Comparison of ENCODE assay signal across 15 cellular contexts in the genomic region with DNA sequence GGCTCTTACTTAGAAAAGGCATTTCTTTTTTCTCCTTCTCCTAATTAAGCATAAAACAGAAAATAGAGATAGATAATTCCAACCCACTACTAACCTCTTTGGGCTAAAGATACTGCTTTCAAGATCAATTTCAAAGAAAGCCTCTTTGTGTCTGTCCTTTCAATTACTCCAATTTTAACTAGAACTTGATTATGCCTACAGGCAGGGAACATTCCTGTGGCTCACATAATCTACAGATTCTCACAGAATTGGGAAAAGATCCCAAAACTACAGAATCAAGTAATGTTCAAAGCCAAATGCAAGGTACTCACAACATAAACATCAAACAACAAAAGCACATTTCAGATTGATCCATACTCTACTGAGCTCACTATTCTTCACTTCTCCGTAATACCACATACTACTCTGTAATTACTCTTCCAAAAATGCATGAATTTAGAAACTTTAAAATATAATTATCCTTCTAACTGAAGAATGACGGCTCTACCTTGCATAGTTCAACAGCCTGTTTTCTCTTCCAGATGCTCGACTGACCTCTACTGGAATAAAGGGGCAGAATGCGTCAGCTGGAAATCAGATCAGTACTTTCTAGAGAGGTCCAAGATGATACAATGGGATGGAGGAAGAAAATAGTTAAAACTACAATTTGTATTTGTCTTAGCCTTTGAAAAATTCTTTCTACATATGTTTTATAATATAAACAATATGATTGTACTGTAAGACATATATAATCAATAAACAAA. TPM values are rescaled to one million over a fixed set of nuclear protein-coding genes. Genes with fewer than 3 reads are reported as not detected.
DNase-seq lines count a peak whose midpoint lies in the region; ATAC-seq, FAIRE-seq and TF ChIP-seq lines count a peak whose summit lies in the region.
"Had no signal": no experiment of that assay in that cellular context is flagged by ENCODE, and none has a peak within 500 bp of the region (broad histone marks: within the 10 kb centered on the region; RNA-seq: fewer than 3 reads in every experiment).

No MANE protein-coding gene starts in this region.

- CTCF ChIA-PET in OCI-LY7 (lab: Charles Lee; ENCODE audit: unreplicated experiment) = no interaction called here
- CTCF ChIA-PET in activated CD4-positive, alpha-beta T cell treated with anti-CD3 and anti-CD28 coated beads, Interleukin-2, amount 10 ng/mL, durations not matched to agents 7 days and 5 days (lab: Charles Lee) = no interaction called here

- no peak overlapping the region for H3K4me3 Mint-ChIP-seq in activated CD4-positive, alpha-beta T cell treated with anti-CD3 and anti-CD28 coated beads, Interleukin-2, amount 10 ng/mL, durations not matched to agents 7 days and 5 days
- H3K4me3 Mint-ChIP-seq: activated naive CD8-positive, alpha-beta T cell; memory B cell; stimulated activated naive CD8-positive, alpha-beta T cell treated with anti-CD3 and anti-CD28 coated beads, Interleukin-15, Interleukin-2, amounts not matched to agents 100 ng/mL and 50 ng/mL, for 24 hours had no signal

- no peak overlapping the region for H3K4me2 ChIP-seq in OCI-LY7 (ENCODE audit: low read length)
- H3K4me2 ChIP-seq: BLaER1 treated with 17β-estradiol and CSF1 and Interleukin-3, amounts not matched to agents 10 nM and 100 nM had no signal

- FAIRE-seq in pancreas (lab: Jason Lieb, UNC) = peak; percentile 20

- H3K9me3 ChIP-seq in OCI-LY7 (ENCODE audit: low read length) (no peaks in the 10 kb centered on the region), pancreas (no peaks in the 10 kb centered on the region), suprapubic skin (no peaks in the 10 kb centered on the region)

- no peak overlapping the region for H3K27ac ChIP-seq in OCI-LY7 (ENCODE audit: low read depth, low read length, poor library complexity, severe bottlenecking)
- no peak overlapping the region for H3K27ac ChIP-seq in pancreas
- H3K27ac ChIP-seq in suprapubic skin = no peak overlapping the region
- H3K27ac ChIP-seq: BLaER1 treated with 17β-estradiol and CSF1 and Interleukin-3, amounts not matched to agents 10 nM and 100 nM had no signal

- H3K27me3 ChIP-seq in pancreas (no peaks in the 10 kb centered on the region), suprapubic skin (no peaks in the 10 kb centered on the region)
- H3K27me3 ChIP-seq: BLaER1 treated with 17β-estradiol and CSF1 and Interleukin-3, amounts not matched to agents 10 nM and 100 nM had no signal

- no peak for TF ChIP-seq EP300 in suprapubic skin (IDR thresholded peaks at IDR 0.05)

- peak; percentile 47; the same call in 1 of the 2 replicates for TF ChIP-seq CTCF in OCI-LY7 (conservative IDR thresholded peaks at IDR 0.05; ENCODE audit: low read length)
- TF ChIP-seq CTCF in epithelial cell of proximal tubule (conservative IDR thresholded peaks at IDR 0.05; ENCODE audit: low read depth, low read length) = peak; percentile 40
- no peak for TF ChIP-seq CTCF in pancreas (IDR thresholded peaks at IDR 0.05)
- peak in 1 of 2 donors; percentile 28 for TF ChIP-seq CTCF in suprapubic skin (IDR thresholded peaks at IDR 0.05)

- no TSS peak for BruUV-seq in OCI-LY7 (replicated peaks; lab: Mats Ljungman, UMichigan)

- H3K4me3 ChIP-seq in OCI-LY7 (ENCODE audit: low read depth, low read length, poor library complexity, severe bottlenecking) (no peak overlapping the region), epithelial cell of proximal tubule (ENCODE audit: low read depth, low read length) (no peak overlapping the region), pancreas (no peak overlapping the region), suprapubic skin (no peak overlapping the region)
- H3K4me3 ChIP-seq: BLaER1 treated with 17β-estradiol and CSF1 and Interleukin-3, amounts not matched to agents 10 nM and 100 nM had no signal

- no peaks in the 10 kb centered on the region for H3K27me3 Mint-ChIP-seq in activated CD4-positive, alpha-beta T cell treated with anti-CD3 and anti-CD28 coated beads, Interleukin-2, amount 10 ng/mL, durations not matched to agents 7 days and 5 days
- H3K27me3 Mint-ChIP-seq: activated naive CD8-positive, alpha-beta T cell; memory B cell; stimulated activated naive CD8-positive, alpha-beta T cell treated with anti-CD3 and anti-CD28 coated beads, Interleukin-15, Interleukin-2, amounts not matched to agents 100 ng/mL and 50 ng/mL, for 24 hours had no signal

- H3K4me1 Mint-ChIP-seq in activated CD4-positive, alpha-beta T cell treated with anti-CD3 and anti-CD28 coated beads, Interleukin-2, amount 10 ng/mL, durations not matched to agents 7 days and 5 days = peaks cover 36% of the 10 kb centered on the region

- no peak overlapping the region for H3K27ac Mint-ChIP-seq in activated CD4-positive, alpha-beta T cell treated with anti-CD3 and anti-CD28 coated beads, Interleukin-2, amount 10 ng/mL, durations not matched to agents 7 days and 5 days
- H3K27ac Mint-ChIP-seq: activated naive CD8-positive, alpha-beta T cell; memory B cell; stimulated activated naive CD8-positive, alpha-beta T cell treated with anti-CD3 and anti-CD28 coated beads, Interleukin-15, Interleukin-2, amounts not matched to agents 100 ng/mL and 50 ng/mL, for 24 hours had no signal

- no peak for ATAC-seq in pancreas
- no peak for ATAC-seq in GM19035 (IDR thresholded peaks at IDR 0.05; ENCODE audit: unreplicated experiment)

- H3K9me2 ChIP-seq in OCI-LY7 (ENCODE audit: insufficient read depth, low read length) = no peaks in the 10 kb centered on the region

- intact Hi-C loops in OCI-LY7 (cut with micrococcal nuclease; ENCODE audit: unreplicated experiment) (no loop called here), pancreas (cut with DNase I) (no loop called here)

- peaks cover 51% of the 10 kb centered on the region for H3K36me3 Mint-ChIP-seq in activated CD4-positive, alpha-beta T cell treated with anti-CD3 and anti-CD28 coated beads, Interleukin-2, amount 10 ng/mL, durations not matched to agents 7 days and 5 days (ENCODE audit: low read depth)

- H3K4me1 ChIP-seq in OCI-LY7 (ENCODE audit: insufficient read depth, low read length, poor library complexity, severe bottlenecking) (peaks cover 11% of the 10 kb centered on the region), pancreas (peaks cover 0 to 11% (median 0%) of the 10 kb centered on the region in 3 donors), suprapubic skin (peaks cover 21% of the 10 kb centered on the region)

- POLR2A ChIA-PET in OCI-LY7 (lab: Charles Lee) = interaction anchor here (0.5 to 1.5 kb wide), 3 partner anchors 15 to 1054 kb away, joined by 3 to 5 read pairs (median 4); no protein-coding TSS in a partner anchor
- POLR2A ChIA-PET in activated CD4-positive, alpha-beta T cell treated with anti-CD3 and anti-CD28 coated beads, Interleukin-2, amount 10 ng/mL, durations not matched to agents 7 days and 5 days (lab: Charles Lee) = no interaction called here

- H3K9me3 Mint-ChIP-seq in activated CD4-positive, alpha-beta T cell treated with anti-CD3 and anti-CD28 coated beads, Interleukin-2, amount 10 ng/mL, durations not matched to agents 7 days and 5 days = no peaks in the 10 kb centered on the region
- H3K9me3 Mint-ChIP-seq: memory B cell; stimulated activated naive CD8-positive, alpha-beta T cell treated with anti-CD3 and anti-CD28 coated beads, Interleukin-15, Interleukin-2, amounts not matched to agents 100 ng/mL and 50 ng/mL, for 24 hours had no signal

- H4K20me1 ChIP-seq in OCI-LY7 (ENCODE audit: insufficient read depth, low read length) = no peaks in the 10 kb centered on the region

- TF ChIP-seq POLR2A in suprapubic skin (IDR thresholded peaks at IDR 0.05) = no peak

- H3K79me2 ChIP-seq in OCI-LY7 (ENCODE audit: insufficient read depth, low read depth, low read length) = peaks cover 17% of the 10 kb centered on the region; the same call in 1 of the 2 replicates

- WGBS in pancreas, 2 donors = 67 to 70% methylated on average over 4 of the region's 4 CpGs
- 49% methylated on average over 4 of the region's 4 CpGs for WGBS in suprapubic skin

- H3K36me3 ChIP-seq in OCI-LY7 (ENCODE audit: insufficient read depth, low read length) = peaks cover 39% of the 10 kb centered on the region
- no peaks in the 10 kb centered on the region for H3K36me3 ChIP-seq in pancreas
- peaks cover 8% of the 10 kb centered on the region for H3K36me3 ChIP-seq in suprapubic skin

- H2AFZ ChIP-seq in OCI-LY7 (ENCODE audit: low read length) = no peak overlapping the region

- DNase-seq in NCI-H748 (lab: John Stamatoyannopoulos, UW; ENCODE audit: unreplicated experiment) (peak; percentile 36), NCI-H748 treated with DMSO at 0.1 percent for 48 hours (lab: John Stamatoyannopoulos, UW) (no peak), OCI-LY7 (ENCODE audit: low spot score) (no peak), epithelial cell of proximal tubule (ENCODE audit: low read depth) (no peak), pancreas (no peak), suprapubic skin (ENCODE audit: low spot score in 2 of 2) (no peak)
- DNase-seq in activated CD4-positive, alpha-beta T cell treated with anti-CD3 and anti-CD28 coated beads, Interleukin-2, amount 10 ng/mL, durations not matched to agents 7 days and 5 days = no peak
- DNase-seq: activated CD4-positive, alpha-beta T cell treated with anti-CD3 and anti-CD28 coated beads, Interleukin-2, amount 50 U/mL, for 1 hour; RPMI8226; stimulated activated CD4-positive, alpha-beta T cell treated with anti-CD3 and anti-CD28 coated beads, Interleukin-12 subunit alpha, Interleukin-12 subunit beta, amount 100 ng/mL, for 4 hours had no signal

RNA-seq across cellular contexts. Expression of a gene that starts 3.9 kb away (rescaled TPM):
- total RNA-seq in OCI-LY7 (2014; rRNA removed; shearing (Covaris generic)) = 12.6 and 16.1 TPM in 2 replicates
- 19.7 and 21.4 TPM in 2 replicates for total RNA-seq in OCI-LY7 (2022)
- 5.7 and 8.1 TPM in 2 replicates for total RNA-seq in epithelial cell of proximal tubule
- total RNA-seq in pancreas = 1 to 10 TPM; 1.9 to 9.0 (median 4.9) TPM
- polyA plus RNA-seq in pancreas = 1 to 10 TPM; 2.9 to 6.3 TPM
- total RNA-seq in suprapubic skin = 10 to 100 TPM in 1 of 4 donors, 1 to 10 TPM in 3; 4.0 to 10.3 (median 6.8) TPM
- 10 to 100 TPM; 15.9 to 18.4 TPM for total RNA-seq in activated CD4-positive, alpha-beta T cell treated with anti-CD3 and anti-CD28 coated beads, Interleukin-2, amount 10 ng/mL, durations not matched to agents 7 days and 5 days

Comparison
In these comparisons a context has a peak if more than half of its experiments do, and no peak if none do; other contexts are left out.
1. CTCF ChIP-seq: peak in OCI-LY7 (single experiment) and epithelial cell of proximal tubule (single experiment); none in pancreas (0 of 4).